In genomic region chr22:39300198-39300830, GRCh38 we compare ENCODE assay signal across 1 cellular context.
TF ChIP-seq lines count a peak whose summit lies in the region.

No MANE protein-coding gene starts in this region.

TF ChIP-seq in K562, 482 proteins besides CTCF, POLR2A, EP300 and RAD21 (continues in another document):
- TF ChIP-seq ARID2 (IDR thresholded peaks at IDR 0.05): no peak
- no peak for TF ChIP-seq ZNF407 (IDR thresholded peaks at IDR 0.05; ENCODE audit: low read depth)
- no peak for TF ChIP-seq NBN (IDR thresholded peaks at IDR 0.05; ENCODE audit: low read depth)
- peak; percentile 33; the same call in 1 of the 2 replicates for TF ChIP-seq PHF8 (IDR thresholded peaks at IDR 0.05; ENCODE audit: borderline replicate concordance, low read length)
- TF ChIP-seq DDX20 (tag; IDR thresholded peaks at IDR 0.05; ENCODE audit: low read depth): no peak
- no peak for TF ChIP-seq ZBTB9 (CRISPR knock-in tag; IDR thresholded peaks at IDR 0.05)
- no peak for TF ChIP-seq ELF2 (CRISPR knock-in tag; IDR thresholded peaks at IDR 0.05)
- no peak for TF ChIP-seq E2F5 (CRISPR knock-in tag; IDR thresholded peaks at IDR 0.05)
- no peak for TF ChIP-seq BRF2 (IDR thresholded peaks at IDR 0.05; ENCODE audit: borderline replicate concordance, insufficient read depth, insufficient read length)
- TF ChIP-seq POLR2H (tag; IDR thresholded peaks at IDR 0.05; ENCODE audit: low read depth): no peak
- no peak for TF ChIP-seq KLF6 (CRISPR knock-in tag; IDR thresholded peaks at IDR 0.05; ENCODE audit: borderline replicate concordance)
- TF ChIP-seq FOXM1 (IDR thresholded peaks at IDR 0.05; ENCODE audit: low read depth): no peak
- TF ChIP-seq FOXM1 (CRISPR knock-in tag; IDR thresholded peaks at IDR 0.05; ENCODE audit: low read depth): no peak
- TF ChIP-seq PKNOX1 (IDR thresholded peaks at IDR 0.05): no peak
- TF ChIP-seq TSC22D4 (tag; IDR thresholded peaks at IDR 0.05): no peak
- no peak for TF ChIP-seq ZBTB2 (IDR thresholded peaks at IDR 0.05)
- TF ChIP-seq TGIF2 (CRISPR knock-in tag; IDR thresholded peaks at IDR 0.05): no peak
- TF ChIP-seq ZBTB7A (IDR thresholded peaks at IDR 0.05; ENCODE audit: borderline replicate concordance, control insufficient read depth, low read depth, low read length): 0 out of 2 replicates have a peak, but pooled peaks have one; percentile 11
- TF ChIP-seq CXXC5 (CRISPR knock-in tag; IDR thresholded peaks at IDR 0.05): 0 out of 2 replicates have a peak, but pooled peaks have one; percentile 15
- TF ChIP-seq ZNF445 (CRISPR knock-in tag; IDR thresholded peaks at IDR 0.05; ENCODE audit: low read depth): no peak
- TF ChIP-seq SMC3 (conservative IDR thresholded peaks at IDR 0.05; ENCODE audit: insufficient read depth, low read depth, low read length): no peak
- 0 out of 2 replicates have a peak, but pooled peaks have one; percentile 7 for TF ChIP-seq ZNF592 (IDR thresholded peaks at IDR 0.05)
- no peak for TF ChIP-seq ZNF347 (CRISPR knock-in tag; IDR thresholded peaks at IDR 0.05; ENCODE audit: low read depth)
- no peak; the same call in 1 of the 2 replicates for TF ChIP-seq TFAP4 (CRISPR knock-in tag; IDR thresholded peaks at IDR 0.05; ENCODE audit: borderline replicate concordance)
